8 cellular contexts compared by ENCODE assay signal in genomic region chr7:140566186-140566585, GRCh38.
DNase-seq lines count a peak whose midpoint lies in the region; ATAC-seq and TF ChIP-seq lines count a peak whose summit lies in the region.
"Not testable (repeated sequence)": the region's sequence is repeated elsewhere in the genome, so short reads cannot be mapped to it uniquely, and the experiment has no call there.

No MANE protein-coding gene starts in this region.

- not testable (repeated sequence) for H3K9me3 Mint-ChIP-seq in activated CD4-positive, alpha-beta T cell treated with anti-CD3 and anti-CD28 coated beads for 36 hours (ENCODE audit: low read depth)

- TF ChIP-seq CTCF in HFF-Myc (IDR thresholded peaks at IDR 0.05; ENCODE audit: low read depth, low read length, missing control alignments); Panc1 (IDR thresholded peaks at IDR 0.05); choroid plexus epithelial cell (conservative IDR thresholded peaks at IDR 0.05; ENCODE audit: low read depth, low read length): not testable (repeated sequence)

- 55% methylated on average over 6 of the region's 6 CpGs for WGBS in urinary bladder

- H3K4me1 ChIP-seq in Panc1 (ENCODE audit: control insufficient read depth, insufficient read depth, low read length): peaks cover 12% of the 10 kb centered on the region
- not testable (repeated sequence) for H3K4me1 ChIP-seq in urinary bladder (ENCODE audit: insufficient read depth)

- not testable (repeated sequence) for H3K4me1 Mint-ChIP-seq in activated CD4-positive, alpha-beta T cell treated with anti-CD3 and anti-CD28 coated beads for 36 hours

- H3K9me3 ChIP-seq in Panc1 (ENCODE audit: control insufficient read depth, insufficient read depth, low read depth, low read length): not testable (repeated sequence)

- not testable (repeated sequence) for H3K4me3 ChIP-seq in HFF-Myc (replicated peaks; ENCODE audit: low read depth, low read length); Panc1 (ENCODE audit: low read depth in 2 of 2, low read length in 2 of 2); choroid plexus epithelial cell (ENCODE audit: low read depth, low read length); urinary bladder (ENCODE audit: low read depth, low read length)

- not testable (repeated sequence) for H3K27me3 Mint-ChIP-seq in activated CD4-positive, alpha-beta T cell treated with anti-CD3 and anti-CD28 coated beads for 36 hours

- not testable (repeated sequence) for BruUV-seq in Panc1 (replicated peaks; lab: Mats Ljungman, UMichigan)

- CTCF ChIA-PET in Panc1 (lab: Charles Lee); activated CD4-positive, alpha-beta T cell treated with anti-CD3 and anti-CD28 coated beads for 36 hours (lab: Charles Lee): not testable (repeated sequence)

- not testable (repeated sequence) for H3K4me3 Mint-ChIP-seq in activated CD4-positive, alpha-beta T cell treated with anti-CD3 and anti-CD28 coated beads for 36 hours

- in situ Hi-C loops in Panc1 (cut with HindIII; ENCODE audit: low pct_unique_long_range_greater_than_20kb, low sequenced_read_pairs): not testable (repeated sequence)

- POLR2A ChIA-PET in Panc1 (lab: Charles Lee); activated CD4-positive, alpha-beta T cell treated with anti-CD3 and anti-CD28 coated beads for 36 hours (lab: Charles Lee): not testable (repeated sequence)

- DNase-seq in EH (ENCODE audit: low read depth) (peak; percentile 82), HFF-Myc (ENCODE audit: extremely low read depth, low read depth) (peak; percentile 24), choroid plexus epithelial cell (ENCODE audit: low read depth) (peak; percentile 44), fibroblast of the conjunctiva (ENCODE audit: low read depth) (peak; percentile 48), kidney tubule cell (ENCODE audit: low spot score) (peak; percentile 78)
- DNase-seq in Panc1 (ENCODE audit: low read depth, low spot score); activated CD4-positive, alpha-beta T cell treated with anti-CD3 and anti-CD28 coated beads for 36 hours: not testable (repeated sequence)

- H3K27ac ChIP-seq in Panc1 (ENCODE audit: low read length): not testable (repeated sequence)
- H3K27ac ChIP-seq in urinary bladder (ENCODE audit: low read depth): peak overlapping the region; percentile 3

- not testable (repeated sequence) for H3K36me3 ChIP-seq in Panc1 (ENCODE audit: control insufficient read depth, insufficient read depth, low read length); urinary bladder (ENCODE audit: insufficient read depth)

- not testable (repeated sequence) for H3K36me3 Mint-ChIP-seq in activated CD4-positive, alpha-beta T cell treated with anti-CD3 and anti-CD28 coated beads for 36 hours (ENCODE audit: low read depth)

- intact Hi-C loops in Panc1 (cut with micrococcal nuclease; ENCODE audit: unreplicated experiment); activated CD4-positive, alpha-beta T cell treated with anti-CD3 and anti-CD28 coated beads for 36 hours (cut with DNase I, micrococcal nuclease): not testable (repeated sequence)

- ATAC-seq in Panc1: peak; percentile 55
- not testable (repeated sequence) for ATAC-seq in activated CD4-positive, alpha-beta T cell treated with anti-CD3 and anti-CD28 coated beads for 36 hours

- not testable (repeated sequence) for H3K27me3 ChIP-seq in Panc1 (ENCODE audit: control insufficient read depth, insufficient read depth, low read length)

- H3K27ac Mint-ChIP-seq in activated CD4-positive, alpha-beta T cell treated with anti-CD3 and anti-CD28 coated beads for 36 hours: peak overlapping the region; percentile 16
